13 cellular contexts compared by ENCODE assay signal in the genomic region with DNA sequence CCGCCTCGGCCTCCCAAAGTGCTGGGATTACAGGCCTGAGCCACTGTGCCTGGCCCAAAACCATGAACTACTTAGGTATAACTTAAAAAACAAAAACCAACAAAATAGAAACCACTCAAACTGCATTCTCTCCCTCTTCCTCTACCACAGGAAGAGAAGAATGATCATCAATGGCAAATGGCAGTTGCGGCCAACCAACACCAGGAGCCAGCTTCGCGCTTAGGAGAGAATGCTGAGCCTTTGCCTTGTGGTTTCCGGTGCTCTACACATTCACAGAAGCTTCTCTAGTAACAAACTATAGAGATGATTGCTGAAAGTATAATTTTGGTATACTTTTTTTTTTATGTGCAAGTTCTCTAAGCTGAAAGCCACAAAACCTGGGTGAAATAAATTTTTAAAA. TPM values are rescaled to one million over a fixed set of nuclear protein-coding genes. Genes with fewer than 3 reads are reported as not detected.
DNase-seq lines count a peak whose midpoint lies in the region; ATAC-seq and TF ChIP-seq lines count a peak whose summit lies in the region.
"Had no signal": no experiment of that assay in that cellular context is flagged by ENCODE, and none has a peak within 500 bp of the region (broad histone marks: within the 10 kb centered on the region; RNA-seq: fewer than 3 reads in every experiment).

No MANE protein-coding gene starts in this region.

- H3K4me1 Mint-ChIP-seq in T-helper 2 cell treated with Interferon-gamma antibody and Interleukin-4, amounts not matched to agents 5 μg/mL and 100 μg/mL, for 36 hours (ENCODE audit: low read depth): peaks cover 13% of the 10 kb centered on the region
- H3K4me1 Mint-ChIP-seq: B cell, nephron progenitor cell had no signal

- H3K9me3 Mint-ChIP-seq in T-helper 2 cell treated with Interferon-gamma antibody and Interleukin-4, amounts not matched to agents 5 μg/mL and 100 μg/mL, for 36 hours: peaks cover 9% of the 10 kb centered on the region
- H3K9me3 Mint-ChIP-seq: nephron progenitor cell had no signal

- no peak overlapping the region for H3K27ac ChIP-seq in lower lobe of right lung
- H3K27ac ChIP-seq: SK-N-MC had no signal

- intact Hi-C loops in lower lobe of right lung (cut with DNase I): no loop called here

- no peak for TF ChIP-seq CTCF in lower lobe of right lung (IDR thresholded peaks at IDR 0.05)

- no peak overlapping the region for H3K4me3 ChIP-seq in lower lobe of right lung
- H3K4me3 ChIP-seq: SK-N-MC had no signal

- no peaks in the 10 kb centered on the region for H3K36me3 ChIP-seq in lower lobe of right lung

- peak overlapping the region; percentile 85 for H3K27ac Mint-ChIP-seq in T-helper 2 cell treated with Interferon-gamma antibody and Interleukin-4, amounts not matched to agents 5 μg/mL and 100 μg/mL, for 36 hours
- H3K27ac Mint-ChIP-seq: B cell, nephron progenitor cell had no signal

- H3K9me3 ChIP-seq in lower lobe of right lung: no peaks in the 10 kb centered on the region

- ATAC-seq in HG02852 (IDR thresholded peaks at IDR 0.05; ENCODE audit: unreplicated experiment): no peak
- ATAC-seq in lower lobe of right lung: no peak
- ATAC-seq: HCT116 had no signal

- peak overlapping the region; percentile 76 for H3K4me3 Mint-ChIP-seq in T-helper 2 cell treated with Interferon-gamma antibody and Interleukin-4, amounts not matched to agents 5 μg/mL and 100 μg/mL, for 36 hours
- H3K4me3 Mint-ChIP-seq: B cell, nephron progenitor cell had no signal

- H3K27me3 ChIP-seq in lower lobe of right lung (ENCODE audit: low read depth): no peaks in the 10 kb centered on the region

- peaks cover 19% of the 10 kb centered on the region for H3K36me3 Mint-ChIP-seq in T-helper 2 cell treated with Interferon-gamma antibody and Interleukin-4, amounts not matched to agents 5 μg/mL and 100 μg/mL, for 36 hours (ENCODE audit: low read depth)

- peak; percentile 25 for DNase-seq in stimulated activated CD4-positive, alpha-beta T cell treated with anti-CD3 and anti-CD28 coated beads, Interleukin-1b, Interleukin-23, amount 100 ng/mL, for 48 hours
- DNase-seq in stimulated activated CD4-positive, alpha-beta T cell treated with anti-CD3 and anti-CD28 coated beads, Interleukin-4, amount 100 ng/mL, for 24 hours: no peak
- peak; percentile 28 for DNase-seq in T-helper 2 cell treated with Interferon-gamma antibody and Interleukin-4, amounts not matched to agents 5 μg/mL and 100 μg/mL, for 36 hours (ENCODE audit: low spot score)
- peak; percentile 17 for DNase-seq in central memory CD4-positive, alpha-beta T cell
- DNase-seq in lower lobe of right lung (no peak), NCI-H1417 treated with DMSO at 0.1 percent for 48 hours (lab: John Stamatoyannopoulos, UW) (no peak), NCI-H1436 treated with DMSO at 0.1 percent for 48 hours (lab: John Stamatoyannopoulos, UW) (no peak)
- DNase-seq: NCI-H510A, nephron progenitor cell had no signal

- no peaks in the 10 kb centered on the region for H3K4me1 ChIP-seq in lower lobe of right lung

- H3K27me3 Mint-ChIP-seq in T-helper 2 cell treated with Interferon-gamma antibody and Interleukin-4, amounts not matched to agents 5 μg/mL and 100 μg/mL, for 36 hours (ENCODE audit: low read depth): no peaks in the 10 kb centered on the region

RNA-seq across cellular contexts. Expression of gene CATSPERB, which starts 17.1 kb away (rescaled TPM):
- total RNA-seq in lower lobe of right lung: 2.8 TPM

Comparison
In these comparisons a context has a peak if more than half of its experiments do, and no peak if none do; other contexts are left out.
1. DNase-seq: peak in stimulated activated CD4-positive, alpha-beta T cell treated with anti-CD3 and anti-CD28 coated beads, Interleukin-1b, Interleukin-23, amount 100 ng/mL, for 48 hours (single experiment), T-helper 2 cell treated with Interferon-gamma antibody and Interleukin-4, amounts not matched to agents 5 μg/mL and 100 μg/mL, for 36 hours (single experiment) and central memory CD4-positive, alpha-beta T cell (single experiment); none in stimulated activated CD4-positive, alpha-beta T cell treated with anti-CD3 and anti-CD28 coated beads, Interleukin-4, amount 100 ng/mL, for 24 hours (single experiment), lower lobe of right lung (single experiment), NCI-H1417 treated with DMSO at 0.1 percent for 48 hours (single experiment) and NCI-H1436 treated with DMSO at 0.1 percent for 48 hours (single experiment).